Comparison of ENCODE assay signal across 15 cellular contexts in genomic region chr9:113632776-113633590, GRCh38.
A peak's percentile ranks its signal among the peaks of the same experiment; 100 is the strongest.
DNase-seq lines count a peak whose midpoint lies in the region; ATAC-seq and TF ChIP-seq lines count a peak whose summit lies in the region.
"Had no signal": no experiment of that assay in that cellular context is flagged by ENCODE, and none has a peak within 500 bp of the region (broad histone marks: within the 10 kb centered on the region; RNA-seq: fewer than 3 reads in every experiment).

No MANE protein-coding gene starts in this region.

- H3K4me1 Mint-ChIP-seq in activated naive CD4-positive, alpha-beta T cell treated with anti-CD3 and anti-CD28 coated beads, Interleukin-2, amount 10 ng/mL, durations not matched to agents 7 days and 5 days = no peaks in the 10 kb centered on the region

- DNase-seq in activated naive CD4-positive, alpha-beta T cell treated with anti-CD3 and anti-CD28 coated beads, Interleukin-2, amount 50 U/mL, for 72 hours (ENCODE audit: low spot score in 2 of 2) = peak; percentile 34 to 70
- DNase-seq in activated naive CD4-positive, alpha-beta T cell treated with anti-CD3 and anti-CD28 coated beads, Interleukin-2, amount 10 ng/mL, durations not matched to agents 7 days and 5 days = no peak
- peak; percentile 81 for DNase-seq in islet precursor cell
- DNase-seq in stimulated activated CD8-positive, alpha-beta memory T cell treated with anti-CD3 and anti-CD28 coated beads, Interleukin-7, amount 100 ng/mL, for 48 hours (ENCODE audit: extremely low read depth in 1 of 2, low read depth in 1 of 2) = peak; percentile 9 to 48
- DNase-seq in hippocampal formation (lab: John Stamatoyannopoulos, UW) = no peak
- no peak for DNase-seq in OCI-M2 (lab: John Stamatoyannopoulos, UW; ENCODE audit: unreplicated experiment)
- DNase-seq: activated gamma-delta T cell, AML-193, DND-41, NCI-H1048, NCI-H446 treated with DMSO at 0.1 percent for 48 hours had no signal

- no peaks in the 10 kb centered on the region for H3K9me3 Mint-ChIP-seq in activated naive CD4-positive, alpha-beta T cell treated with anti-CD3 and anti-CD28 coated beads, Interleukin-2, amount 50 U/mL, for 72 hours
- H3K9me3 Mint-ChIP-seq in activated naive CD4-positive, alpha-beta T cell treated with anti-CD3 and anti-CD28 coated beads, Interleukin-2, amount 10 ng/mL, durations not matched to agents 7 days and 5 days = no peaks in the 10 kb centered on the region

- ATAC-seq in activated naive CD4-positive, alpha-beta T cell treated with anti-CD3 and anti-CD28 coated beads, Interleukin-2, amount 50 U/mL, for 72 hours = peak; percentile 93
- ATAC-seq in SK-N-SH treated with all-trans-retinoic acid at 6 μM for 48 hours = peak; percentile 29
- ATAC-seq in HG03469 (IDR thresholded peaks at IDR 0.05; ENCODE audit: unreplicated experiment) = no peak
- ATAC-seq: gastroesophageal sphincter, Right ventricle myocardium inferior had no signal

- CTCF ChIA-PET in activated naive CD4-positive, alpha-beta T cell treated with anti-CD3 and anti-CD28 coated beads, Interleukin-2, amount 10 ng/mL, durations not matched to agents 7 days and 5 days (lab: Charles Lee) = interaction anchor here (0.9 to 1.7 kb wide), 3 partner anchors 23 to 41 kb away, joined by 5 read pairs; no protein-coding TSS in a partner anchor

- H3K4me3 Mint-ChIP-seq in activated naive CD4-positive, alpha-beta T cell treated with anti-CD3 and anti-CD28 coated beads, Interleukin-2, amount 10 ng/mL, durations not matched to agents 7 days and 5 days = no peak overlapping the region

- peak overlapping the region; percentile 47 to 89 for H3K27ac Mint-ChIP-seq in activated naive CD4-positive, alpha-beta T cell treated with anti-CD3 and anti-CD28 coated beads, Interleukin-2, amount 50 U/mL, for 72 hours
- no peak overlapping the region for H3K27ac Mint-ChIP-seq in activated naive CD4-positive, alpha-beta T cell treated with anti-CD3 and anti-CD28 coated beads, Interleukin-2, amount 10 ng/mL, durations not matched to agents 7 days and 5 days

- no peaks in the 10 kb centered on the region for H3K36me3 Mint-ChIP-seq in activated naive CD4-positive, alpha-beta T cell treated with anti-CD3 and anti-CD28 coated beads, Interleukin-2, amount 50 U/mL, for 72 hours
- H3K36me3 Mint-ChIP-seq in activated naive CD4-positive, alpha-beta T cell treated with anti-CD3 and anti-CD28 coated beads, Interleukin-2, amount 10 ng/mL, durations not matched to agents 7 days and 5 days = no peaks in the 10 kb centered on the region

- peaks cover 19% of the 10 kb centered on the region for H3K27me3 Mint-ChIP-seq in activated naive CD4-positive, alpha-beta T cell treated with anti-CD3 and anti-CD28 coated beads, Interleukin-2, amount 10 ng/mL, durations not matched to agents 7 days and 5 days

TF ChIP-seq in SK-N-SH treated with all-trans-retinoic acid at 6 μM for 48 hours, 23 proteins besides CTCF, POLR2A, EP300 and RAD21:
- TF ChIP-seq POU6F1 (CRISPR knock-in tag; IDR thresholded peaks at IDR 0.05; ENCODE audit: borderline replicate concordance, low read depth) = no peak
- TF ChIP-seq ISL1 (CRISPR knock-in tag; IDR thresholded peaks at IDR 0.05) = no peak
- no peak for TF ChIP-seq CSDC2 (CRISPR knock-in tag; IDR thresholded peaks at IDR 0.05)
- no peak for TF ChIP-seq ESRRG (CRISPR knock-in tag; IDR thresholded peaks at IDR 0.05)
- TF ChIP-seq ARNTL (CRISPR knock-in tag; IDR thresholded peaks at IDR 0.05; ENCODE audit: borderline replicate concordance, low read depth) = no peak
- TF ChIP-seq ZNF565 (CRISPR knock-in tag; conservative IDR thresholded peaks at IDR 0.05; ENCODE audit: low read depth) = no peak
- TF ChIP-seq SNAI2 (CRISPR knock-in tag; IDR thresholded peaks at IDR 0.05) = no peak

Comparison
In these comparisons a context has a peak if more than half of its experiments do, and no peak if none do; other contexts are left out.
1. DNase-seq: peak in activated naive CD4-positive, alpha-beta T cell treated with anti-CD3 and anti-CD28 coated beads, Interleukin-2, amount 50 U/mL, for 72 hours (2 of 2), islet precursor cell (single experiment) and stimulated activated CD8-positive, alpha-beta memory T cell treated with anti-CD3 and anti-CD28 coated beads, Interleukin-7, amount 100 ng/mL, for 48 hours (2 of 2); none in activated naive CD4-positive, alpha-beta T cell treated with anti-CD3 and anti-CD28 coated beads, Interleukin-2, amount 10 ng/mL, durations not matched to agents 7 days and 5 days (single experiment), hippocampal formation (0 of 2) and OCI-M2 (single experiment).